Comparison of ENCODE assay signal across 1 cellular context in the genomic region with DNA sequence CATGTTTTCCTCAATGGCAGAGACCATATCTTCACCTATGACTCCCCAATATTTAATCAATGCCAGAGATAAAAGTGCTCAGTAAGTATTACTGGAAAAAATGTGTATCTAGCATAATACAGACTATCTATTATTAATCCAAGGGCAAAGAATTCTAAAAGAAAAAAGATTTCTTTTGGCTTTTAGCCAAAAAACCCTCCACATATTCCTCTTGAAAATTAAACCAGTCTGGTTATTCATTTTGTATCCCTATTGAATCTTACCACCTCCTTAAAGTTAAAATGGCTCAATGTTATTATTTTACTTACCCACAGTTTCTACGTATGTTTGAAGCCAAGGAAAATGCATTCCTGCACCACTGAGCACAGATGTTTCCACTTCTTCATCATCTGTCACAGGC.
TF ChIP-seq lines count a peak whose summit lies in the region.

No MANE protein-coding gene starts in this region.

TF ChIP-seq in GM23338, 12 proteins besides CTCF, POLR2A, EP300 and RAD21 (continued from another document):
- TF ChIP-seq, protein P1, sequence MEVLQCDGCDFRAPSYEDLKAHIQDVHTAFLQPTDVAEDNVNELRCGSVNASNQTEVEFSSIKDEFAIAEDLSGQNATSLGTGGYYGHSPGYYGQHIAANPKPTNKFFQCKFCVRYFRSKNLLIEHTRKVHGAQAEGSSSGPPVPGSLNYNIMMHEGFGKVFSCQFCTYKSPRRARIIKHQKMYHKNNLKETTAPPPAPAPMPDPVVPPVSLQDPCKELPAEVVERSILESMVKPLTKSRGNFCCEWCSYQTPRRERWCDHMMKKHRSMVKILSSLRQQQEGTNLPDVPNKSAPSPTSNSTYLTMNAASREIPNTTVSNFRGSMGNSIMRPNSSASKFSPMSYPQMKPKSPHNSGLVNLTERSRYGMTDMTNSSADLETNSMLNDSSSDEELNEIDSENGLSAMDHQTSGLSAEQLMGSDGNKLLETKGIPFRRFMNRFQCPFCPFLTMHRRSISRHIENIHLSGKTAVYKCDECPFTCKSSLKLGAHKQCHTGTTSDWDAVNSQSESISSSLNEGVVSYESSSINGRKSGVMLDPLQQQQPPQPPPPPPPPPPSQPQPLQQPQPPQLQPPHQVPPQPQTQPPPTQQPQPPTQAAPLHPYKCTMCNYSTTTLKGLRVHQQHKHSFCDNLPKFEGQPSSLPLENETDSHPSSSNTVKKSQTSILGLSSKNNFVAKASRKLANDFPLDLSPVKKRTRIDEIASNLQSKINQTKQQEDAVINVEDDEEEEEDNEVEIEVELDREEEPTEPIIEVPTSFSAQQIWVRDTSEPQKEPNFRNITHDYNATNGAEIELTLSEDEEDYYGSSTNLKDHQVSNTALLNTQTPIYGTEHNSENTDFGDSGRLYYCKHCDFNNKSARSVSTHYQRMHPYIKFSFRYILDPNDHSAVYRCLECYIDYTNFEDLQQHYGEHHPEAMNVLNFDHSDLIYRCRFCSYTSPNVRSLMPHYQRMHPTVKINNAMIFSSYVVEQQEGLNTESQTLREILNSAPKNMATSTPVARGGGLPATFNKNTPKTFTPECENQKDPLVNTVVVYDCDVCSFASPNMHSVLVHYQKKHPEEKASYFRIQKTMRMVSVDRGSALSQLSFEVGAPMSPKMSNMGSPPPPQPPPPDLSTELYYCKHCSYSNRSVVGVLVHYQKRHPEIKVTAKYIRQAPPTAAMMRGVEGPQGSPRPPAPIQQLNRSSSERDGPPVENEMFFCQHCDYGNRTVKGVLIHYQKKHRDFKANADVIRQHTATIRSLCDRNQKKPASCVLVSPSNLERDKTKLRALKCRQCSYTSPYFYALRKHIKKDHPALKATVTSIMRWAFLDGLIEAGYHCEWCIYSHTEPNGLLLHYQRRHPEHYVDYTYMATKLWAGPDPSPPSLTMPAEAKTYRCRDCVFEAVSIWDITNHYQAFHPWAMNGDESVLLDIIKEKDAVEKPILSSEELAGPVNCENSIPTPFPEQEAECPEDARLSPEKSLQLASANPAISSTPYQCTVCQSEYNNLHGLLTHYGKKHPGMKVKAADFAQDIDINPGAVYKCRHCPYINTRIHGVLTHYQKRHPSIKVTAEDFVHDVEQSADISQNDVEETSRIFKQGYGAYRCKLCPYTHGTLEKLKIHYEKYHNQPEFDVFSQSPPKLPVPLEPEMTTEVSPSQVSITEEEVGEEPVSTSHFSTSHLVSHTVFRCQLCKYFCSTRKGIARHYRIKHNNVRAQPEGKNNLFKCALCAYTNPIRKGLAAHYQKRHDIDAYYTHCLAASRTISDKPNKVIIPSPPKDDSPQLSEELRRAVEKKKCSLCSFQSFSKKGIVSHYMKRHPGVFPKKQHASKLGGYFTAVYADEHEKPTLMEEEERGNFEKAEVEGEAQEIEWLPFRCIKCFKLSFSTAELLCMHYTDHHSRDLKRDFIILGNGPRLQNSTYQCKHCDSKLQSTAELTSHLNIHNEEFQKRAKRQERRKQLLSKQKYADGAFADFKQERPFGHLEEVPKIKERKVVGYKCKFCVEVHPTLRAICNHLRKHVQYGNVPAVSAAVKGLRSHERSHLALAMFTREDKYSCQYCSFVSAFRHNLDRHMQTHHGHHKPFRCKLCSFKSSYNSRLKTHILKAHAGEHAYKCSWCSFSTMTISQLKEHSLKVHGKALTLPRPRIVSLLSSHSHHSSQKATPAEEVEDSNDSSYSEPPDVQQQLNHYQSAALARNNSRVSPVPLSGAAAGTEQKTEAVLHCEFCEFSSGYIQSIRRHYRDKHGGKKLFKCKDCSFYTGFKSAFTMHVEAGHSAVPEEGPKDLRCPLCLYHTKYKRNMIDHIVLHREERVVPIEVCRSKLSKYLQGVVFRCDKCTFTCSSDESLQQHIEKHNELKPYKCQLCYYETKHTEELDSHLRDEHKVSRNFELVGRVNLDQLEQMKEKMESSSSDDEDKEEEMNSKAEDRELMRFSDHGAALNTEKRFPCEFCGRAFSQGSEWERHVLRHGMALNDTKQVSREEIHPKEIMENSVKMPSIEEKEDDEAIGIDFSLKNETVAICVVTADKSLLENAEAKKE (CRISPR knock-in tag; IDR thresholded peaks at IDR 0.05): no peak
